ENCODE assay signal across 8 cellular contexts in genomic region chr19:54160948-54161347, GRCh38. TPM values are rescaled to one million over a fixed set of nuclear protein-coding genes. Genes with fewer than 3 reads are reported as not detected.
DNase-seq lines count a peak whose midpoint lies in the region; ATAC-seq and TF ChIP-seq lines count a peak whose summit lies in the region.

No MANE protein-coding gene starts in this region.

- no peaks in the 10 kb centered on the region for H3K27me3 Mint-ChIP-seq in activated T-cell treated with anti-CD3 and anti-CD28 coated beads, Interleukin-2, amount 50 U/mL, for 4 hours (ENCODE audit: low read depth)

- H3K9me3 Mint-ChIP-seq in activated T-cell treated with anti-CD3 and anti-CD28 coated beads, Interleukin-2, amount 50 U/mL, for 4 hours = no peaks in the 10 kb centered on the region

- no peaks in the 10 kb centered on the region for H3K9me2 ChIP-seq in SU-DHL-6 (replicated peaks; ENCODE audit: insufficient read depth, low read length)

- H3K36me3 ChIP-seq in SU-DHL-6 (ENCODE audit: low read length) (no peaks in the 10 kb centered on the region), stomach smooth muscle (ENCODE audit: control insufficient read depth in 2 of 2, insufficient read depth in 2 of 2, low read length in 2 of 2) (peaks cover 11% of the 10 kb centered on the region in 2 donors)

- ATAC-seq in activated T-cell treated with anti-CD3 and anti-CD28 coated beads, Interleukin-2, amount 50 U/mL, for 4 hours = no peak

- H3K4me3 Mint-ChIP-seq in activated T-cell treated with anti-CD3 and anti-CD28 coated beads, Interleukin-2, amount 50 U/mL, for 4 hours = peak overlapping the region; percentile 97

- peaks cover 63% of the 10 kb centered on the region for H3K4me1 Mint-ChIP-seq in activated T-cell treated with anti-CD3 and anti-CD28 coated beads, Interleukin-2, amount 50 U/mL, for 4 hours (ENCODE audit: low read depth)

- H3K9ac ChIP-seq in SU-DHL-6 (ENCODE audit: low read length) (peak overlapping the region; percentile 73), stomach smooth muscle (ENCODE audit: low read length in 2 of 2) (peak overlapping the region in 1 of 2 donors; percentile 90)

- peak overlapping the region; percentile 78 for H3K4me3 ChIP-seq in SU-DHL-6 (ENCODE audit: insufficient read depth, low read length, poor library complexity, severe bottlenecking)
- H3K4me3 ChIP-seq in foreskin fibroblast (ENCODE audit: low read depth in 1 of 2, low read length in 2 of 2) = peak overlapping the region; percentile 55 to 79
- peak overlapping the region; percentile 81 to 84 for H3K4me3 ChIP-seq in stomach smooth muscle (ENCODE audit: low read length in 2 of 2)

- no peak for DNase-seq in activated T-cell treated with anti-CD3 and anti-CD28 coated beads, Interleukin-2, amount 50 U/mL, for 4 hours
- no peak for DNase-seq in activated T-cell treated with anti-CD3 and anti-CD28 coated beads for 4 hours
- no peak for DNase-seq in foreskin fibroblast
- DNase-seq in NCI-H187 treated with DMSO at 0.1 percent for 48 hours (lab: John Stamatoyannopoulos, UW) = no peak
- DNase-seq in activated CD4-positive, alpha-beta T cell treated with anti-CD3 and anti-CD28 coated beads for 1 hour = no peak
- DNase-seq in NCI-H2196 (lab: John Stamatoyannopoulos, UW; ENCODE audit: unreplicated experiment) = no peak

- peaks cover 11% of the 10 kb centered on the region for H3K36me3 Mint-ChIP-seq in activated T-cell treated with anti-CD3 and anti-CD28 coated beads, Interleukin-2, amount 50 U/mL, for 4 hours (ENCODE audit: insufficient read depth)

- no peaks in the 10 kb centered on the region for H3K9me3 ChIP-seq in SU-DHL-6 (ENCODE audit: insufficient read depth, low read length)
- H3K9me3 ChIP-seq in stomach smooth muscle (ENCODE audit: control insufficient read depth in 2 of 2, low read length in 2 of 2) = no peaks in the 10 kb centered on the region

- peak overlapping the region; percentile 61 for H3K4me2 ChIP-seq in SU-DHL-6 (ENCODE audit: low read depth, low read length, poor library complexity, severe bottlenecking)

- H3K4me1 ChIP-seq in stomach smooth muscle (ENCODE audit: control insufficient read depth, insufficient read depth, low read length) = peaks cover 36% of the 10 kb centered on the region

- peaks cover 15% of the 10 kb centered on the region; the same call in 1 of the 2 replicates for H3F3A ChIP-seq in SU-DHL-6 (ENCODE audit: insufficient read depth)

- H4K20me1 ChIP-seq in SU-DHL-6 (ENCODE audit: low read depth, low read length) = no peaks in the 10 kb centered on the region

- H3K27ac ChIP-seq in SU-DHL-6 (ENCODE audit: low read depth, low read length) = peak overlapping the region; percentile 37
- peak overlapping the region; percentile 94 for H3K27ac ChIP-seq in stomach smooth muscle (ENCODE audit: low read length)

- no peaks in the 10 kb centered on the region for H3K27me3 ChIP-seq in SU-DHL-6 (ENCODE audit: low read length)
- peaks cover 9 to 12% of the 10 kb centered on the region in 2 donors for H3K27me3 ChIP-seq in stomach smooth muscle (ENCODE audit: control insufficient read depth in 1 of 2, insufficient read depth in 2 of 2, low read length in 2 of 2)

- TF ChIP-seq CTCF in SU-DHL-6 (IDR thresholded peaks at IDR 0.05; ENCODE audit: insufficient read depth, low read length, poor library complexity, severe bottlenecking) = no peak
- no peak for TF ChIP-seq CTCF in foreskin fibroblast (IDR thresholded peaks at IDR 0.05; ENCODE audit: low read depth, low read length)

- H2AFZ ChIP-seq in SU-DHL-6 (ENCODE audit: low read depth, low read length, severe bottlenecking) = no peak overlapping the region

- no peaks in the 10 kb centered on the region for H3K79me2 ChIP-seq in SU-DHL-6 (ENCODE audit: insufficient read depth, low read length)

RNA-seq across cellular contexts. Expression of gene LENG1, which starts 1.4 kb away (rescaled TPM):
- 1 to 10 TPM; 5.6 to 9.7 (median 9.2) TPM for total RNA-seq in activated T-cell treated with anti-CD3 and anti-CD28 coated beads, Interleukin-2, amount 50 U/mL, for 4 hours

RNA-seq across cellular contexts. Expression of gene TMC4, which starts 12.0 kb away (rescaled TPM):
- under 1 TPM; 0.63 to 0.98 (median 0.79) TPM for total RNA-seq in activated T-cell treated with anti-CD3 and anti-CD28 coated beads, Interleukin-2, amount 50 U/mL, for 4 hours

RNA-seq across cellular contexts. Expression of gene CNOT3, which starts 23.4 kb away (rescaled TPM):
- total RNA-seq in activated T-cell treated with anti-CD3 and anti-CD28 coated beads, Interleukin-2, amount 50 U/mL, for 4 hours = 100 to 1,000 TPM in 2 of 3 donors, 10 to 100 TPM in 1; 90.8 to 102 (median 100) TPM

RNA-seq across cellular contexts. Expression of gene MBOAT7, which starts 28.4 kb away (rescaled TPM):
- 100 to 1,000 TPM in 2 of 3 donors, 10 to 100 TPM in 1; 96.3 to 122 (median 108) TPM for total RNA-seq in activated T-cell treated with anti-CD3 and anti-CD28 coated beads, Interleukin-2, amount 50 U/mL, for 4 hours

RNA-seq across cellular contexts. Expression of gene TSEN34, which starts 30.2 kb away (rescaled TPM):
- 10 to 100 TPM; 22.7 to 29.1 (median 25.9) TPM for total RNA-seq in activated T-cell treated with anti-CD3 and anti-CD28 coated beads, Interleukin-2, amount 50 U/mL, for 4 hours
